Comparison of ENCODE assay signal across 8 cellular contexts in the genomic region with DNA sequence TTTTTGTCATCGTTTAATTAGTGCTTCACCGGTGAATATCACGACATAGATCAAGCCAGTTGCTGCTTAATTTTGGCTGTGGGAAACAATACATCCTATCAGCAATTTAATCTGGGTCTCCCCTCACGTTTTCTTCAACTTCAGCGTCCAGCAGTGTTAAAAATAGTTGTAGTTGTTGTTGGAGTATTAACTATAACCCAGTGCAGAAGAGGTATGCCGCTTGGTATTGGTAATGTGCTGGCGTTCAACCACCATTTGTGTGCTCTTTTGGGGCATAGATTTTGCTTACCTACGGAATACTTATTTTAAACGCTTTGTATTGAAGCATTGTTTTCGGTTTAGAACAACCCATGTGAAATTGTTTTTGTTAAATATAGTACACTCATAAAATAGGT. TPM values are rescaled to one million over a fixed set of nuclear protein-coding genes. Genes with fewer than 3 reads are reported as not detected.
DNase-seq lines count a peak whose midpoint lies in the region; ATAC-seq and TF ChIP-seq lines count a peak whose summit lies in the region.

No MANE protein-coding gene starts in this region.

- POLR2A ChIA-PET in activated CD4-positive, alpha-beta memory T cell treated with anti-CD3 and anti-CD28 coated beads, Interleukin-2, amount 10 ng/mL, durations not matched to agents 7 days and 5 days (lab: Charles Lee), result interaction anchor here (0.8 to 2.7 kb wide), 7 partner anchors 64 to 548 kb away, joined by 3 to 15 read pairs (median 4); a partner anchor contains a TSS

- no peak for ATAC-seq in activated T-cell treated with anti-CD3 and anti-CD28 coated beads, Interleukin-2, amount 50 U/mL, for 72 hours (replicated peaks in 1 of 2)
- ATAC-seq in HG03280 (IDR thresholded peaks at IDR 0.05; ENCODE audit: unreplicated experiment), result no peak
- ATAC-seq in HG03469 (IDR thresholded peaks at IDR 0.05; ENCODE audit: unreplicated experiment), result no peak

- peak overlapping the region; percentile 90 to 91 for H3K4me3 Mint-ChIP-seq in activated T-cell treated with anti-CD3 and anti-CD28 coated beads, Interleukin-2, amount 50 U/mL, for 72 hours
- H3K4me3 Mint-ChIP-seq in activated CD4-positive, alpha-beta memory T cell treated with anti-CD3 and anti-CD28 coated beads, Interleukin-2, amount 10 ng/mL, durations not matched to agents 7 days and 5 days, result peak overlapping the region; percentile 92

- peaks cover 48% of the 10 kb centered on the region for H3K4me1 Mint-ChIP-seq in activated T-cell treated with anti-CD3 and anti-CD28 coated beads, Interleukin-2, amount 50 U/mL, for 72 hours (ENCODE audit: low read depth)
- H3K4me1 Mint-ChIP-seq in activated CD4-positive, alpha-beta memory T cell treated with anti-CD3 and anti-CD28 coated beads, Interleukin-2, amount 10 ng/mL, durations not matched to agents 7 days and 5 days, result peaks cover 46% of the 10 kb centered on the region

- H3K4me1 ChIP-seq in spleen, result peaks cover 5 to 59% (median 38%) of the 10 kb centered on the region in 6 donors

- WGBS in spleen, 5 donors, result 1 to 5% (median 3%) methylated on average over 10 of the region's 10 CpGs

- H3K4me3 ChIP-seq in iPS-11a (ENCODE audit: low read depth, low read length) (peak overlapping the region; percentile 88), spleen (peak overlapping the region; percentile 56 to 87 (median 69))

- H3K9me3 Mint-ChIP-seq in activated T-cell treated with anti-CD3 and anti-CD28 coated beads, Interleukin-2, amount 50 U/mL, for 72 hours, result no peaks in the 10 kb centered on the region
- no peaks in the 10 kb centered on the region for H3K9me3 Mint-ChIP-seq in activated CD4-positive, alpha-beta memory T cell treated with anti-CD3 and anti-CD28 coated beads, Interleukin-2, amount 10 ng/mL, durations not matched to agents 7 days and 5 days

- TF ChIP-seq CTCF in spleen (IDR thresholded peaks at IDR 0.05 in 8 of 11, conservative IDR thresholded peaks at IDR 0.05 in 3 of 11), result no peak

- H3K27ac Mint-ChIP-seq in activated T-cell treated with anti-CD3 and anti-CD28 coated beads, Interleukin-2, amount 50 U/mL, for 72 hours, result peak overlapping the region; percentile 74
- H3K27ac Mint-ChIP-seq in activated CD4-positive, alpha-beta memory T cell treated with anti-CD3 and anti-CD28 coated beads, Interleukin-2, amount 10 ng/mL, durations not matched to agents 7 days and 5 days, result peak overlapping the region; percentile 75

- CTCF ChIA-PET in activated CD4-positive, alpha-beta memory T cell treated with anti-CD3 and anti-CD28 coated beads, Interleukin-2, amount 10 ng/mL, durations not matched to agents 7 days and 5 days (lab: Charles Lee), result interaction anchor here (1.2 kb wide), 1 partner anchor 513 kb away, joined by 3 read pairs; no protein-coding TSS in a partner anchor

- peaks cover 0 to 43% (median 0%) of the 10 kb centered on the region in 7 donors for H3K27me3 ChIP-seq in spleen (replicated peaks in 1 of 7)

- H3K27me3 Mint-ChIP-seq in activated T-cell treated with anti-CD3 and anti-CD28 coated beads, Interleukin-2, amount 50 U/mL, for 72 hours (ENCODE audit: low read depth), result peaks cover 29% of the 10 kb centered on the region
- peaks cover 56% of the 10 kb centered on the region for H3K27me3 Mint-ChIP-seq in activated CD4-positive, alpha-beta memory T cell treated with anti-CD3 and anti-CD28 coated beads, Interleukin-2, amount 10 ng/mL, durations not matched to agents 7 days and 5 days

- no peak for TF ChIP-seq POLR2A in spleen (IDR thresholded peaks at IDR 0.05)

- H3K9me3 ChIP-seq in spleen, result no peaks in the 10 kb centered on the region

- intact Hi-C loops in spleen (cut with DNase I; ENCODE audit: low total_unique reads), result no loop called here

- H3K36me3 Mint-ChIP-seq in activated T-cell treated with anti-CD3 and anti-CD28 coated beads, Interleukin-2, amount 50 U/mL, for 72 hours (ENCODE audit: insufficient read depth in 2 of 2), result peaks cover 2 to 5% of the 10 kb centered on the region in 2 donors
- H3K36me3 Mint-ChIP-seq in activated CD4-positive, alpha-beta memory T cell treated with anti-CD3 and anti-CD28 coated beads, Interleukin-2, amount 10 ng/mL, durations not matched to agents 7 days and 5 days (ENCODE audit: low read depth), result peaks cover 26% of the 10 kb centered on the region

- no peaks in the 10 kb centered on the region for H3K36me3 ChIP-seq in spleen

- H3K27ac ChIP-seq in spleen, result peak overlapping the region in 7 of 8 donors; percentile 25 to 96 (median 94)

- no peak for DNase-seq in activated T-cell treated with anti-CD3 and anti-CD28 coated beads, Interleukin-2, amount 50 U/mL, for 72 hours
- no peak for DNase-seq in activated T-cell treated with anti-CD3 and anti-CD28 coated beads, Interleukin-2, amount 50 U/mL, for 48 hours
- no peak for DNase-seq in activated CD4-positive, alpha-beta memory T cell treated with anti-CD3 and anti-CD28 coated beads, Interleukin-2, amount 10 ng/mL, durations not matched to agents 7 days and 5 days
- DNase-seq in spleen, result no peak
- no peak for DNase-seq in T1000 (lab: John Stamatoyannopoulos, UW)

RNA-seq across cellular contexts. Expression of a gene that starts 0.8 kb away (rescaled TPM):
- 1 to 10 TPM; 3.0 to 4.4 TPM for total RNA-seq in activated T-cell treated with anti-CD3 and anti-CD28 coated beads, Interleukin-2, amount 50 U/mL, for 72 hours
- 10 to 100 TPM; 14.0 to 15.2 TPM for total RNA-seq in activated CD4-positive, alpha-beta memory T cell treated with anti-CD3 and anti-CD28 coated beads, Interleukin-2, amount 10 ng/mL, durations not matched to agents 7 days and 5 days
- 10 to 100 TPM; 12.9 to 15.6 (median 14.8) TPM for total RNA-seq in spleen
- 1 to 10 TPM; 2.0 to 4.0 (median 3.8) TPM for polyA plus RNA-seq in spleen
